Comparison of ENCODE assay signal across 33 cellular contexts in genomic region chr1:193891783-193892182, GRCh38.
"Had no signal": no experiment of that assay in that cellular context is flagged by ENCODE, and none has a peak within 500 bp of the region (broad histone marks: within the 10 kb centered on the region; RNA-seq: fewer than 3 reads in every experiment).

No MANE protein-coding gene starts in this region.

- H3K4me1 ChIP-seq: esophagus muscularis mucosa, foreskin keratinocyte, gastrocnemius medialis had no signal

- FAIRE-seq: astrocyte, bronchial epithelial cell, colon had no signal

- H3K9me3 ChIP-seq: esophagus muscularis mucosa, gastrocnemius medialis, heart left ventricle had no signal

- H3K27me3 ChIP-seq: brain microvascular endothelial cell, esophagus muscularis mucosa, foreskin keratinocyte, gastrocnemius medialis, heart left ventricle had no signal

- H3K27ac ChIP-seq: brain microvascular endothelial cell, esophagus muscularis mucosa, foreskin keratinocyte, gastrocnemius medialis, heart left ventricle, WERI-Rb-1 had no signal

- DNase-seq: activated B cell treated with CpG ODN at 0.5 μM for 24 hours; activated CD4-positive, alpha-beta T cell treated with anti-CD3 and anti-CD28 coated beads for 48 hours; activated CD4-positive, alpha-beta T cell treated with anti-CD3 and anti-CD28 coated beads, Interleukin-2, amount 50 U/mL, for 1 hour; activated CD4-positive, alpha-beta T cell treated with anti-CD3 and anti-CD28 coated beads, Interleukin-2, amount 50 U/mL, for 48 hours; activated CD8-positive, alpha-beta memory T cell treated with anti-CD3 and anti-CD28 coated beads for 24 hours; activated CD8-positive, alpha-beta T cell treated with anti-CD3 and anti-CD28 coated beads for 36 hours; activated effector memory CD4-positive, alpha-beta T cell treated with Interleukin-2 at 50 U/mL for 16 hours; activated gamma-delta T cell treated with Interleukin-2 at 50 U/mL for 16 hours; activated naive CD4-positive, alpha-beta T cell treated with anti-CD3 and anti-CD28 coated beads, Interleukin-2, amount 50 U/mL, for 16 hours; activated naive CD4-positive, alpha-beta T cell treated with Interleukin-2 at 50 U/mL for 16 hours; activated T-cell treated with anti-CD3 and anti-CD28 coated beads, Interleukin-2, amount 50 U/mL, for 4 hours; amniotic stem cell; anterior cingulate cortex; brain microvascular endothelial cell; caudate nucleus; cortex of kidney; dermis blood vessel endothelial cell; effector CD4-positive, alpha-beta T cell; effector memory CD8-positive, alpha-beta T cell; erythroblast; foreskin keratinocyte; gastrocnemius medialis; glutamatergic neuron; heart left ventricle; T-helper 17 cell; T1000; WERI-Rb-1 had no signal

- ATAC-seq: activated CD4-positive, CD25-positive, alpha-beta regulatory T cell treated with anti-CD3 and anti-CD28 coated beads, Interleukin-2, amount 50 U/mL, for 24 hours; activated CD8-positive, alpha-beta T cell treated with anti-CD3 and anti-CD28 coated beads for 36 hours; activated T-cell treated with anti-CD3 and anti-CD28 coated beads, Interleukin-2, amount 50 U/mL, for 4 hours; activated T-helper 17 cell treated with anti-CD3 and anti-CD28 coated beads, Interleukin-2, amount 50 U/mL, for 72 hours; effector memory CD8-positive, alpha-beta T cell; foreskin keratinocyte; gastrocnemius medialis; T-helper 17 cell had no signal

- H3K36me3 ChIP-seq: brain microvascular endothelial cell, esophagus muscularis mucosa, gastrocnemius medialis, heart left ventricle, WERI-Rb-1 had no signal

- H3K4me3 ChIP-seq: esophagus muscularis mucosa, gastrocnemius medialis, heart left ventricle had no signal
